Comparison of ENCODE assay signal across 1 cellular context in the genomic region with DNA sequence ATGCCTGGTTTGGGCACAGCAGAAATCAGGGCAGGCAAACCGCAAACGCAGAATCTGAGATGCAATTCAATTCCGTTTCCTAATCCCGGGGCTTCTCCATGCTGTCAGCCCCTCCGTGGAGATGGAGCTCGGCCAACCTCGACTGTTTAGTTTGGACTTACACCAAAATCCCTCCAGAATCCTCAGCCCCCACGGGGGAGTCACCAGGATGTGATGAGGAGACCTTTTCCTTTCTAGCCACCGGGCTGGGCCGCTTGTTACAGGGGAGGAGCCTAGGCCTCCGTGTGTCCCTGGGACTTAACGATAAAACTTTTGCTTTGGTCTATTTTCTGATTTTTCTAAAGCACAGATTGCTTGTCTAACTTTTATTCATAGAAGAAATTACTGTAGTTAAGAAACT.
TF ChIP-seq lines count a peak whose summit lies in the region.

No MANE protein-coding gene starts in this region.

TF ChIP-seq in IMR-90, 13 proteins besides CTCF, POLR2A, EP300 and RAD21 (continued from another document):
- TF ChIP-seq, protein P1, sequence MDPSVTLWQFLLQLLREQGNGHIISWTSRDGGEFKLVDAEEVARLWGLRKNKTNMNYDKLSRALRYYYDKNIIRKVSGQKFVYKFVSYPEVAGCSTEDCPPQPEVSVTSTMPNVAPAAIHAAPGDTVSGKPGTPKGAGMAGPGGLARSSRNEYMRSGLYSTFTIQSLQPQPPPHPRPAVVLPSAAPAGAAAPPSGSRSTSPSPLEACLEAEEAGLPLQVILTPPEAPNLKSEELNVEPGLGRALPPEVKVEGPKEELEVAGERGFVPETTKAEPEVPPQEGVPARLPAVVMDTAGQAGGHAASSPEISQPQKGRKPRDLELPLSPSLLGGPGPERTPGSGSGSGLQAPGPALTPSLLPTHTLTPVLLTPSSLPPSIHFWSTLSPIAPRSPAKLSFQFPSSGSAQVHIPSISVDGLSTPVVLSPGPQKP (IDR thresholded peaks at IDR 0.05; ENCODE audit: borderline replicate concordance, low read depth, low read length), result no peak
- TF ChIP-seq RFX5 (IDR thresholded peaks at IDR 0.05; ENCODE audit: low read depth, low read length) (no peak), FOS (IDR thresholded peaks at IDR 0.05; ENCODE audit: low read depth, low read length) (no peak)
